ENCODE assay signal across 18 cellular contexts in the genomic region with DNA sequence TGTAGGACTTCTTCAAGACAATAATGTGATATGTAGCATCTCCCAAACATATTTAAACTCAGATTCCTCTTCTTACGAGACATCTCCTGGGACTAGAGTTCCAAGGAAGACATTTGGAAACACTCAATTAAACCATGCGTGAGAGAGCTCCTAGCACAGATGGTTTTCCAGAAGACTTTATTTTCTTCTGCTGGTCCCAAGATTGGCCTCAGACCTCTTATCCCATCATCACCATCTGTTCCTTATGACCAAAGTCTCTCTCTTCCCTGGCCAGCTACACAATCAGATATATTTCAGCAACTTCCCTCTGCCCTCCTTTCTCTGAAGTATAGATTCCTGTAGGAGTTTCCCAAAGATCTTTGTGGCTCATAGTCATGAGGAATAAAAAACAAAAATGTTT.
"Had no signal": no experiment of that assay in that cellular context is flagged by ENCODE, and none has a peak within 500 bp of the region (broad histone marks: within the 10 kb centered on the region; RNA-seq: fewer than 3 reads in every experiment).

No MANE protein-coding gene starts in this region.

- H3K4me1 ChIP-seq: breast epithelium, left lung had no signal

- ATAC-seq: activated CD8-positive, alpha-beta T cell treated with anti-CD3 and anti-CD28 coated beads, Interleukin-2, amount 10 ng/mL, durations not matched to agents 7 days and 5 days; activated T-cell treated with anti-CD3 and anti-CD28 coated beads, Interleukin-2, amount 50 U/mL, for 72 hours; left lung; stimulated activated naive B cell treated with anti-CD40 and anti-IgM and Interleukin-4, amounts not matched to agents 10 μg/mL and 1 μg/mL and 100 μg/mL, for 72 hours; T-helper 17 cell had no signal

- H3K9me3 Mint-ChIP-seq: activated CD4-positive, alpha-beta T cell treated with anti-CD3 and anti-CD28 coated beads, Interleukin-2, amount 10 ng/mL, durations not matched to agents 24 days and 14 days; activated naive CD8-positive, alpha-beta T cell treated with anti-CD3 and anti-CD28 coated beads, Interleukin-2, amount 10 ng/mL, durations not matched to agents 7 days and 5 days; activated T-cell treated with anti-CD3 and anti-CD28 coated beads, Interleukin-2, amount 50 U/mL, for 72 hours; nephron; stimulated activated naive B cell treated with anti-CD40 and anti-IgM and Interleukin-4, amounts not matched to agents 10 μg/mL and 1 μg/mL and 100 μg/mL, for 72 hours had no signal

- H3K36me3 Mint-ChIP-seq: activated naive CD8-positive, alpha-beta T cell treated with anti-CD3 and anti-CD28 coated beads, Interleukin-2, amount 10 ng/mL, durations not matched to agents 7 days and 5 days; stimulated activated naive B cell treated with anti-CD40 and anti-IgM and Interleukin-4, amounts not matched to agents 10 μg/mL and 1 μg/mL and 100 μg/mL, for 72 hours had no signal

- H3K9me3 ChIP-seq: breast epithelium, left lung had no signal

- H3K36me3 ChIP-seq: breast epithelium, left lung had no signal

- H3K4me3 ChIP-seq: breast epithelium, left lung had no signal

- H3K27me3 Mint-ChIP-seq: activated CD4-positive, alpha-beta T cell treated with anti-CD3 and anti-CD28 coated beads, Interleukin-2, amount 10 ng/mL, durations not matched to agents 24 days and 14 days; stimulated activated naive B cell treated with anti-CD40 and anti-IgM and Interleukin-4, amounts not matched to agents 10 μg/mL and 1 μg/mL and 100 μg/mL, for 72 hours had no signal

- H3K27me3 ChIP-seq: breast epithelium, left lung had no signal

- H3K4me1 Mint-ChIP-seq: activated CD4-positive, alpha-beta T cell treated with anti-CD3 and anti-CD28 coated beads, Interleukin-2, amount 10 ng/mL, durations not matched to agents 24 days and 14 days; activated naive CD8-positive, alpha-beta T cell treated with anti-CD3 and anti-CD28 coated beads, Interleukin-2, amount 10 ng/mL, durations not matched to agents 7 days and 5 days had no signal

- DNase-seq: activated CD4-positive, alpha-beta T cell treated with anti-CD3 and anti-CD28 coated beads, Interleukin-2, amount 10 ng/mL, durations not matched to agents 24 days and 14 days; activated CD8-positive, alpha-beta memory T cell treated with anti-CD3 and anti-CD28 coated beads, Interleukin-2, amount 50 U/mL, for 4 hours; activated CD8-positive, alpha-beta T cell treated with anti-CD3 and anti-CD28 coated beads, Interleukin-2, amount 10 ng/mL, durations not matched to agents 7 days and 5 days; activated gamma-delta T cell; activated naive CD8-positive, alpha-beta T cell treated with anti-CD3 and anti-CD28 coated beads, Interleukin-2, amount 10 ng/mL, durations not matched to agents 7 days and 5 days; activated T-cell treated with anti-CD3 and anti-CD28 coated beads, Interleukin-2, amount 50 U/mL, for 72 hours; anterior cingulate cortex; dermis blood vessel endothelial cell; hippocampal formation; left lung; mesendoderm; nucleus accumbens; stimulated activated CD4-positive, alpha-beta T cell treated with anti-CD3 and anti-CD28 coated beads, Interleukin-2, amount 100 ng/mL, for 48 hours; stimulated activated naive B cell treated with anti-CD40 and anti-IgM and Interleukin-4, amounts not matched to agents 10 μg/mL and 1 μg/mL and 100 μg/mL, for 72 hours; T-helper 17 cell; trophoblast cell had no signal

- H3K27ac ChIP-seq: breast epithelium, left lung had no signal

- H3K27ac Mint-ChIP-seq: activated CD4-positive, alpha-beta T cell treated with anti-CD3 and anti-CD28 coated beads, Interleukin-2, amount 10 ng/mL, durations not matched to agents 24 days and 14 days; activated CD8-positive, alpha-beta T cell treated with anti-CD3 and anti-CD28 coated beads, Interleukin-2, amount 10 ng/mL, durations not matched to agents 7 days and 5 days; activated naive CD8-positive, alpha-beta T cell treated with anti-CD3 and anti-CD28 coated beads, Interleukin-2, amount 10 ng/mL, durations not matched to agents 7 days and 5 days; activated T-cell treated with anti-CD3 and anti-CD28 coated beads, Interleukin-2, amount 50 U/mL, for 72 hours; nephron; T-helper 17 cell had no signal

- H3K4me3 Mint-ChIP-seq: activated CD4-positive, alpha-beta T cell treated with anti-CD3 and anti-CD28 coated beads, Interleukin-2, amount 10 ng/mL, durations not matched to agents 24 days and 14 days; activated CD8-positive, alpha-beta T cell treated with anti-CD3 and anti-CD28 coated beads, Interleukin-2, amount 10 ng/mL, durations not matched to agents 7 days and 5 days; activated naive CD8-positive, alpha-beta T cell treated with anti-CD3 and anti-CD28 coated beads, Interleukin-2, amount 10 ng/mL, durations not matched to agents 7 days and 5 days; activated T-cell treated with anti-CD3 and anti-CD28 coated beads, Interleukin-2, amount 50 U/mL, for 72 hours; nephron; stimulated activated naive B cell treated with anti-CD40 and anti-IgM and Interleukin-4, amounts not matched to agents 10 μg/mL and 1 μg/mL and 100 μg/mL, for 72 hours; T-helper 17 cell had no signal
